In the genomic region with DNA sequence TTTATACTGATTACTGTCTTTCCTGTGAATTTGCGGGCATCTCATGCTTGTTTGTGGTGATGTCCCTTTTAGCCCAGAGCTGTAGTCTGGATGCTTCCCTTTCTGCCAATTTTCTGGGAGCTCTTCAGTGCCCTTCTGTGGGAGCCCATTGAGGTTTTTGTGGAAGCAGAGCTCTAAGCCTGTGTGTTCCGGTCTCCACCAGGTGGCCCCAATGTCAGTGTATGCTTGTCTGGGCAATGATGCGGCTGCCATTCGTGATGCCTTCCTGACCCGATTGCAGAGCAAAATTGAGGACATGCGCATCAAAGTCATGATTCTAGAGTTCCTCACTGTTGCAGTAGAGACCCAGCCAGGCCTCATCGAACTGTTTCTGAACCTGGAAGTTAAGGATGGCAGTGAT, we compare ENCODE assay signal across 1 cellular context.
TF ChIP-seq lines count a peak whose summit lies in the region.

No MANE protein-coding gene starts in this region.

TF ChIP-seq in K562, 482 proteins besides CTCF, POLR2A, EP300 and RAD21:
- TF ChIP-seq, protein P1, sequence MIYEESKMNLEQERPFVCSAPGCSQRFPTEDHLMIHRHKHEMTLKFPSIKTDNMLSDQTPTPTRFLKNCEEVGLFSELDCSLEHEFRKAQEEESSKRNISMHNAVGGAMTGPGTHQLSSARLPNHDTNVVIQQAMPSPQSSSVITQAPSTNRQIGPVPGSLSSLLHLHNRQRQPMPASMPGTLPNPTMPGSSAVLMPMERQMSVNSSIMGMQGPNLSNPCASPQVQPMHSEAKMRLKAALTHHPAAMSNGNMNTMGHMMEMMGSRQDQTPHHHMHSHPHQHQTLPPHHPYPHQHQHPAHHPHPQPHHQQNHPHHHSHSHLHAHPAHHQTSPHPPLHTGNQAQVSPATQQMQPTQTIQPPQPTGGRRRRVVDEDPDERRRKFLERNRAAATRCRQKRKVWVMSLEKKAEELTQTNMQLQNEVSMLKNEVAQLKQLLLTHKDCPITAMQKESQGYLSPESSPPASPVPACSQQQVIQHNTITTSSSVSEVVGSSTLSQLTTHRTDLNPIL (CRISPR knock-in tag; IDR thresholded peaks at IDR 0.05) = no peak
- TF ChIP-seq, protein P2, sequence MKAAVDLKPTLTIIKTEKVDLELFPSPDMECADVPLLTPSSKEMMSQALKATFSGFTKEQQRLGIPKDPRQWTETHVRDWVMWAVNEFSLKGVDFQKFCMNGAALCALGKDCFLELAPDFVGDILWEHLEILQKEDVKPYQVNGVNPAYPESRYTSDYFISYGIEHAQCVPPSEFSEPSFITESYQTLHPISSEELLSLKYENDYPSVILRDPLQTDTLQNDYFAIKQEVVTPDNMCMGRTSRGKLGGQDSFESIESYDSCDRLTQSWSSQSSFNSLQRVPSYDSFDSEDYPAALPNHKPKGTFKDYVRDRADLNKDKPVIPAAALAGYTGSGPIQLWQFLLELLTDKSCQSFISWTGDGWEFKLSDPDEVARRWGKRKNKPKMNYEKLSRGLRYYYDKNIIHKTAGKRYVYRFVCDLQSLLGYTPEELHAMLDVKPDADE (conservative IDR thresholded peaks at IDR 0.05; ENCODE audit: control insufficient read depth, low read depth, low read length) = no peak
- no peak for TF ChIP-seq MYBL2 (IDR thresholded peaks at IDR 0.05; ENCODE audit: low read depth)
- TF ChIP-seq MYBL2 (CRISPR knock-in tag; IDR thresholded peaks at IDR 0.05; ENCODE audit: borderline replicate concordance) = no peak
- no peak for TF ChIP-seq ZNF589 (CRISPR knock-in tag; IDR thresholded peaks at IDR 0.05; ENCODE audit: low read depth)
- TF ChIP-seq, protein P3, sequence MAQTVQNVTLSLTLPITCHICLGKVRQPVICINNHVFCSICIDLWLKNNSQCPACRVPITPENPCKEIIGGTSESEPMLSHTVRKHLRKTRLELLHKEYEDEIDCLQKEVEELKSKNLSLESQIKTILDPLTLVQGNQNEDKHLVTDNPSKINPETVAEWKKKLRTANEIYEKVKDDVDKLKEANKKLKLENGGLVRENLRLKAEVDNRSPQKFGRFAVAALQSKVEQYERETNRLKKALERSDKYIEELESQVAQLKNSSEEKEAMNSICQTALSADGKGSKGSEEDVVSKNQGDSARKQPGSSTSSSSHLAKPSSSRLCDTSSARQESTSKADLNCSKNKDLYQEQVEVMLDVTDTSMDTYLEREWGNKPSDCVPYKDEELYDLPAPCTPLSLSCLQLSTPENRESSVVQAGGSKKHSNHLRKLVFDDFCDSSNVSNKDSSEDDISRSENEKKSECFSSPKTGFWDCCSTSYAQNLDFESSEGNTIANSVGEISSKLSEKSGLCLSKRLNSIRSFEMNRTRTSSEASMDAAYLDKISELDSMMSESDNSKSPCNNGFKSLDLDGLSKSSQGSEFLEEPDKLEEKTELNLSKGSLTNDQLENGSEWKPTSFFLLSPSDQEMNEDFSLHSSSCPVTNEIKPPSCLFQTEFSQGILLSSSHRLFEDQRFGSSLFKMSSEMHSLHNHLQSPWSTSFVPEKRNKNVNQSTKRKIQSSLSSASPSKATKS (CRISPR knock-in tag; IDR thresholded peaks at IDR 0.05) = no peak
- TF ChIP-seq, protein P4, sequence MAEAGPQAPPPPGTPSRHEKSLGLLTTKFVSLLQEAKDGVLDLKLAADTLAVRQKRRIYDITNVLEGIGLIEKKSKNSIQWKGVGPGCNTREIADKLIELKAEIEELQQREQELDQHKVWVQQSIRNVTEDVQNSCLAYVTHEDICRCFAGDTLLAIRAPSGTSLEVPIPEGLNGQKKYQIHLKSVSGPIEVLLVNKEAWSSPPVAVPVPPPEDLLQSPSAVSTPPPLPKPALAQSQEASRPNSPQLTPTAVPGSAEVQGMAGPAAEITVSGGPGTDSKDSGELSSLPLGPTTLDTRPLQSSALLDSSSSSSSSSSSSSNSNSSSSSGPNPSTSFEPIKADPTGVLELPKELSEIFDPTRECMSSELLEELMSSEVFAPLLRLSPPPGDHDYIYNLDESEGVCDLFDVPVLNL (CRISPR knock-in tag; IDR thresholded peaks at IDR 0.05; ENCODE audit: low read depth) = no peak
- TF ChIP-seq RFX5 (IDR thresholded peaks at IDR 0.05; ENCODE audit: low read depth, low read length) = no peak
- TF ChIP-seq, protein P5, sequence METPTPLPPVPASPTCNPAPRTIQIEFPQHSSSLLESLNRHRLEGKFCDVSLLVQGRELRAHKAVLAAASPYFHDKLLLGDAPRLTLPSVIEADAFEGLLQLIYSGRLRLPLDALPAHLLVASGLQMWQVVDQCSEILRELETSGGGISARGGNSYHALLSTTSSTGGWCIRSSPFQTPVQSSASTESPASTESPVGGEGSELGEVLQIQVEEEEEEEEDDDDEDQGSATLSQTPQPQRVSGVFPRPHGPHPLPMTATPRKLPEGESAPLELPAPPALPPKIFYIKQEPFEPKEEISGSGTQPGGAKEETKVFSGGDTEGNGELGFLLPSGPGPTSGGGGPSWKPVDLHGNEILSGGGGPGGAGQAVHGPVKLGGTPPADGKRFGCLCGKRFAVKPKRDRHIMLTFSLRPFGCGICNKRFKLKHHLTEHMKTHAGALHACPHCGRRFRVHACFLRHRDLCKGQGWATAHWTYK (CRISPR knock-in tag; IDR thresholded peaks at IDR 0.05) = no peak
TF ChIP-seq in K562: peak in this region for 0.
